Comparison of ENCODE assay signal across 20 cellular contexts in genomic region chrX:1788300-1788911, GRCh38.
DNase-seq lines count a peak whose midpoint lies in the region; ATAC-seq and TF ChIP-seq lines count a peak whose summit lies in the region.
"Had no signal": no experiment of that assay in that cellular context is flagged by ENCODE, and none has a peak within 500 bp of the region (broad histone marks: within the 10 kb centered on the region; RNA-seq: fewer than 3 reads in every experiment).

No MANE protein-coding gene starts in this region.

- peak overlapping the region; percentile 13 for H3K18ac ChIP-seq in neuronal stem cell (ENCODE audit: low read length)

- no peak overlapping the region for H2AFZ ChIP-seq in neuronal stem cell (ENCODE audit: low read length)

- no peaks in the 10 kb centered on the region for H3K4me1 Mint-ChIP-seq in type B pancreatic cell (ENCODE audit: unreplicated experiment)
- H3K4me1 Mint-ChIP-seq in stimulated activated memory B cell treated with anti-CD40 and anti-IgM and Interleukin-4, amounts not matched to agents 10 μg/mL and 1 μg/mL and 100 μg/mL, for 72 hours: no peaks in the 10 kb centered on the region
- H3K4me1 Mint-ChIP-seq: B cell had no signal

- no peaks in the 10 kb centered on the region for H3K36me3 ChIP-seq in neuronal stem cell (replicated peaks in 1 of 2; ENCODE audit: control insufficient read depth in 2 of 2, insufficient read depth in 2 of 2, low read length in 2 of 2)
- H3K36me3 ChIP-seq: BLaER1 treated with 17β-estradiol and CSF1 and Interleukin-3, amounts not matched to agents 10 nM and 100 nM had no signal

- no peak overlapping the region for H2BK120ac ChIP-seq in neuronal stem cell (ENCODE audit: low read depth, low read length)

- H2AK5ac ChIP-seq in neuronal stem cell (ENCODE audit: low read depth, low read length): no peak overlapping the region

- H3K14ac ChIP-seq in neuronal stem cell (ENCODE audit: low read length): no peak overlapping the region

- no peaks in the 10 kb centered on the region for H3K36me3 Mint-ChIP-seq in type B pancreatic cell
- H3K36me3 Mint-ChIP-seq in stimulated activated memory B cell treated with anti-CD40 and anti-IgM and Interleukin-4, amounts not matched to agents 10 μg/mL and 1 μg/mL and 100 μg/mL, for 72 hours: peaks cover 5% of the 10 kb centered on the region

- peaks cover 7% of the 10 kb centered on the region for H3K9me3 Mint-ChIP-seq in type B pancreatic cell
- H3K9me3 Mint-ChIP-seq in stimulated activated memory B cell treated with anti-CD40 and anti-IgM and Interleukin-4, amounts not matched to agents 10 μg/mL and 1 μg/mL and 100 μg/mL, for 72 hours: peaks cover 6% of the 10 kb centered on the region

- peak overlapping the region; percentile 45 for H2BK5ac ChIP-seq in neuronal stem cell (ENCODE audit: low read length)

- H3K4me3 Mint-ChIP-seq in type B pancreatic cell: no peak overlapping the region
- no peak overlapping the region for H3K4me3 Mint-ChIP-seq in stimulated activated memory B cell treated with anti-CD40 and anti-IgM and Interleukin-4, amounts not matched to agents 10 μg/mL and 1 μg/mL and 100 μg/mL, for 72 hours
- H3K4me3 Mint-ChIP-seq: B cell; CD4-positive, alpha-beta T cell; CD8-positive, alpha-beta T cell had no signal

- TF ChIP-seq CTCF in type B pancreatic cell (conservative IDR thresholded peaks at IDR 0.05): no peak

- no peak for ATAC-seq in stimulated activated memory B cell treated with anti-CD40 and anti-IgM and Interleukin-4, amounts not matched to agents 10 μg/mL and 1 μg/mL and 100 μg/mL, for 72 hours
- ATAC-seq: A549; CD8-positive, alpha-beta T cell had no signal

- no peak overlapping the region for H3K4me2 ChIP-seq in neuronal stem cell (ENCODE audit: insufficient read depth, low read length, poor library complexity, severe bottlenecking)
- H3K4me2 ChIP-seq: A549; BLaER1 treated with 17β-estradiol and CSF1 and Interleukin-3, amounts not matched to agents 10 nM and 100 nM had no signal

- no peak overlapping the region for H4K91ac ChIP-seq in neuronal stem cell (ENCODE audit: low read depth, low read length, poor library complexity)

- no peaks in the 10 kb centered on the region for H3K27me3 Mint-ChIP-seq in type B pancreatic cell
- H3K27me3 Mint-ChIP-seq in stimulated activated memory B cell treated with anti-CD40 and anti-IgM and Interleukin-4, amounts not matched to agents 10 μg/mL and 1 μg/mL and 100 μg/mL, for 72 hours: no peaks in the 10 kb centered on the region
- H3K27me3 Mint-ChIP-seq: CD4-positive, alpha-beta T cell had no signal

- H3K4me1 ChIP-seq in neuronal stem cell (ENCODE audit: control insufficient read depth in 2 of 2, insufficient read depth in 1 of 2, low read depth in 1 of 2, low read length in 2 of 2): no peaks in the 10 kb centered on the region
- H3K4me1 ChIP-seq: A549; BLaER1 treated with 17β-estradiol and CSF1 and Interleukin-3, amounts not matched to agents 10 nM and 100 nM; Caco-2 had no signal

- H3K4me3 ChIP-seq in neuronal stem cell (ENCODE audit: low read length in 2 of 2): no peak overlapping the region
- H3K4me3 ChIP-seq: A549; BLaER1 treated with 17β-estradiol and CSF1 and Interleukin-3, amounts not matched to agents 10 nM and 100 nM had no signal

- no peaks in the 10 kb centered on the region for H3K79me1 ChIP-seq in neuronal stem cell (ENCODE audit: low read depth, low read length)

- H4K8ac ChIP-seq in neuronal stem cell (ENCODE audit: low read depth, low read length): no peak overlapping the region

- H3K4ac ChIP-seq in neuronal stem cell (ENCODE audit: low read length): no peak overlapping the region

- peaks cover 5 to 7% of the 10 kb centered on the region in 2 donors for H3K9me3 ChIP-seq in neuronal stem cell (replicated peaks in 1 of 2; ENCODE audit: control insufficient read depth in 2 of 2, insufficient read depth in 1 of 2, low read depth in 1 of 2, low read length in 2 of 2)

- H2BK12ac ChIP-seq in neuronal stem cell (ENCODE audit: low read length): no peak overlapping the region

- peak; percentile 67 for DNase-seq in M059J (ENCODE audit: low read depth)
- DNase-seq in islet precursor cell: peak; percentile 59
- no peak for DNase-seq in neuronal stem cell (ENCODE audit: low spot score)
- peak; percentile 29 for DNase-seq in type B pancreatic cell (ENCODE audit: extremely low spot score, unreplicated experiment)
- DNase-seq in NCI-H748 treated with DMSO at 0.1 percent for 48 hours (lab: John Stamatoyannopoulos, UW): no peak
- no peak for DNase-seq in activated effector memory CD4-positive, alpha-beta T cell treated with Interleukin-2 at 50 U/mL for 16 hours
- DNase-seq in NCI-H1048 (lab: John Stamatoyannopoulos, UW): no peak
- DNase-seq: AML-193; Caco-2; Calu3; CD4-positive, alpha-beta T cell; CD8-positive, alpha-beta T cell; DMS79 treated with DMSO at 0.1 percent for 48 hours; GF-D8 had no signal

- H2BK15ac ChIP-seq in neuronal stem cell (ENCODE audit: low read length): no peak overlapping the region

- no peak overlapping the region for H3K27ac Mint-ChIP-seq in type B pancreatic cell
- H3K27ac Mint-ChIP-seq in stimulated activated memory B cell treated with anti-CD40 and anti-IgM and Interleukin-4, amounts not matched to agents 10 μg/mL and 1 μg/mL and 100 μg/mL, for 72 hours: no peak overlapping the region
- H3K27ac Mint-ChIP-seq: B cell; CD4-positive, alpha-beta T cell; CD8-positive, alpha-beta T cell had no signal

- no peak overlapping the region for H3K9ac ChIP-seq in neuronal stem cell (ENCODE audit: low read depth, low read length, poor library complexity)
- H3K9ac ChIP-seq: BLaER1 treated with 17β-estradiol and CSF1 and Interleukin-3, amounts not matched to agents 10 nM and 100 nM had no signal

- H3K27me3 ChIP-seq in neuronal stem cell (ENCODE audit: control insufficient read depth in 3 of 3, insufficient read depth in 3 of 3, low read depth in 1 of 3, low read length in 3 of 3): no peaks in the 10 kb centered on the region
- H3K27me3 ChIP-seq: BLaER1 treated with 17β-estradiol and CSF1 and Interleukin-3, amounts not matched to agents 10 nM and 100 nM had no signal

- H3K27ac ChIP-seq in neuronal stem cell (replicated peaks; ENCODE audit: low read length): no peak overlapping the region
- H3K27ac ChIP-seq: 22Rv1; A549; BLaER1 treated with 17β-estradiol and CSF1 and Interleukin-3, amounts not matched to agents 10 nM and 100 nM; C4-2B had no signal

- H3K23ac ChIP-seq in neuronal stem cell (ENCODE audit: low read depth, low read length, poor library complexity): no peak overlapping the region

- WGBS in neuronal stem cell (ENCODE audit: extremely low coverage in 2 of 2, insufficient read length in 2 of 2, insufficient replicate concordance in 1 of 2), 2 donors: no CpG with 5 or more reads among the region's 5 CpGs

Comparison
In these comparisons a context has a peak if more than half of its experiments do, and no peak if none do; other contexts are left out.
1. DNase-seq: peak in M059J (single experiment), islet precursor cell (single experiment) and type B pancreatic cell (single experiment); none in neuronal stem cell (single experiment), NCI-H748 treated with DMSO at 0.1 percent for 48 hours (single experiment), activated effector memory CD4-positive, alpha-beta T cell treated with Interleukin-2 at 50 U/mL for 16 hours (single experiment) and NCI-H1048 (single experiment).